ENCODE assay signal across 8 cellular contexts in genomic region chr20:34362502-34363061, GRCh38. TPM values are rescaled to one million over a fixed set of nuclear protein-coding genes. Genes with fewer than 3 reads are reported as not detected.
DNase-seq lines count a peak whose midpoint lies in the region; ATAC-seq and TF ChIP-seq lines count a peak whose summit lies in the region.

No MANE protein-coding gene starts in this region.

- H3K4me1 Mint-ChIP-seq in activated naive CD8-positive, alpha-beta T cell (ENCODE audit: low read depth): peaks cover 37% of the 10 kb centered on the region
- peaks cover 18% of the 10 kb centered on the region for H3K4me1 Mint-ChIP-seq in memory B cell

- no peak for ATAC-seq in heart left ventricle
- no peak for ATAC-seq in Right ventricle myocardium inferior
- peak; percentile 7 for ATAC-seq in memory B cell (ENCODE audit: low read depth)
- ATAC-seq in upper lobe of right lung: no peak
- ATAC-seq in HG03565 (IDR thresholded peaks at IDR 0.05; ENCODE audit: unreplicated experiment): no peak

- H3K4me1 ChIP-seq in heart left ventricle (peaks cover 2 to 43% (median 32%) of the 10 kb centered on the region in 12 donors), upper lobe of right lung (peaks cover 35% of the 10 kb centered on the region)

- peak overlapping the region in 11 of 12 donors; percentile 77 to 99 (median 95) for H3K4me3 ChIP-seq in heart left ventricle
- peak overlapping the region; percentile 87 for H3K4me3 ChIP-seq in upper lobe of right lung

- no peak for TF ChIP-seq CTCF in heart left ventricle (IDR thresholded peaks at IDR 0.05)
- TF ChIP-seq CTCF in upper lobe of right lung (IDR thresholded peaks at IDR 0.05): no peak

- H3K4me3 Mint-ChIP-seq in activated naive CD8-positive, alpha-beta T cell: peak overlapping the region; percentile 99
- H3K4me3 Mint-ChIP-seq in memory B cell: peak overlapping the region; percentile 94

- no peaks in the 10 kb centered on the region for H3K9me3 Mint-ChIP-seq in activated naive CD8-positive, alpha-beta T cell (ENCODE audit: low read depth)
- no peaks in the 10 kb centered on the region for H3K9me3 Mint-ChIP-seq in memory B cell

- H3K27me3 Mint-ChIP-seq in activated naive CD8-positive, alpha-beta T cell: no peaks in the 10 kb centered on the region
- no peaks in the 10 kb centered on the region for H3K27me3 Mint-ChIP-seq in memory B cell

- H3K27me3 ChIP-seq in heart left ventricle: no peaks in the 10 kb centered on the region
- H3K27me3 ChIP-seq in upper lobe of right lung: no peaks in the 10 kb centered on the region

- 59 to 70% (median 66%) methylated on average over 8 of the region's 8 CpGs for WGBS in heart left ventricle, 4 donors

- H3K27ac ChIP-seq in heart left ventricle (peak overlapping the region in 7 of 12 donors; percentile 93 to 98 (median 96)), upper lobe of right lung (no peak overlapping the region)

- H3K36me3 ChIP-seq in heart left ventricle (peaks cover 0 to 6% (median 0%) of the 10 kb centered on the region in 9 donors), upper lobe of right lung (no peaks in the 10 kb centered on the region)

- TF ChIP-seq POLR2A in heart left ventricle (IDR thresholded peaks at IDR 0.05): no peak

- H3K9me3 ChIP-seq in heart left ventricle (no peaks in the 10 kb centered on the region), upper lobe of right lung (no peaks in the 10 kb centered on the region)

- peak overlapping the region; percentile 99 for H3K27ac Mint-ChIP-seq in activated naive CD8-positive, alpha-beta T cell
- peak overlapping the region; percentile 95 for H3K27ac Mint-ChIP-seq in memory B cell

- intact Hi-C loops in heart left ventricle (cut with DNase I): loop anchor here in 1 of 10 donors (5.0 kb wide), 1 partner anchor 60 kb away; the partner anchor contains the start of gene AHCY
- intact Hi-C loops in Right ventricle myocardium inferior (cut with DNase I): loop anchor here (5.0 kb wide), 1 partner anchor 75 kb away; no protein-coding TSS in a partner anchor
- intact Hi-C loops in upper lobe of right lung (cut with DNase I): no loop called here

- peaks cover 7% of the 10 kb centered on the region for H3K36me3 Mint-ChIP-seq in activated naive CD8-positive, alpha-beta T cell
- peaks cover 8% of the 10 kb centered on the region for H3K36me3 Mint-ChIP-seq in memory B cell

- no peak for DNase-seq in heart left ventricle
- DNase-seq in Right ventricle myocardium inferior (ENCODE audit: missing footprints): no peak
- DNase-seq in memory B cell (ENCODE audit: low spot score in 2 of 2): no peak
- DNase-seq in upper lobe of right lung: no peak
- no peak for DNase-seq in NCI-H226
- no peak for DNase-seq in islet precursor cell

RNA-seq across cellular contexts. Expression of gene ITCH, which starts 0.5 kb away (rescaled TPM):
- total RNA-seq in heart left ventricle: 10 to 100 TPM; 36.4 to 49.0 (median 40.3) TPM
- polyA plus RNA-seq in heart left ventricle: 10 to 100 TPM in 1 of 2 donors, 1 to 10 TPM in 1; 6.0 to 21.8 TPM
- 39.8 TPM for total RNA-seq in Right ventricle myocardium inferior
- 65.6 TPM for total RNA-seq in upper lobe of right lung

RNA-seq across cellular contexts. Expression of gene AHCY, which starts 59.4 kb away (rescaled TPM):
- total RNA-seq in heart left ventricle: 100 to 1,000 TPM in 1 of 9 donors, 10 to 100 TPM in 8; 48.3 to 132 (median 57.2) TPM
- 10 to 100 TPM; 64.4 to 98.4 TPM for polyA plus RNA-seq in heart left ventricle
- total RNA-seq in Right ventricle myocardium inferior: 69.5 TPM
- 59.6 TPM for total RNA-seq in upper lobe of right lung
